In the genomic region with DNA sequence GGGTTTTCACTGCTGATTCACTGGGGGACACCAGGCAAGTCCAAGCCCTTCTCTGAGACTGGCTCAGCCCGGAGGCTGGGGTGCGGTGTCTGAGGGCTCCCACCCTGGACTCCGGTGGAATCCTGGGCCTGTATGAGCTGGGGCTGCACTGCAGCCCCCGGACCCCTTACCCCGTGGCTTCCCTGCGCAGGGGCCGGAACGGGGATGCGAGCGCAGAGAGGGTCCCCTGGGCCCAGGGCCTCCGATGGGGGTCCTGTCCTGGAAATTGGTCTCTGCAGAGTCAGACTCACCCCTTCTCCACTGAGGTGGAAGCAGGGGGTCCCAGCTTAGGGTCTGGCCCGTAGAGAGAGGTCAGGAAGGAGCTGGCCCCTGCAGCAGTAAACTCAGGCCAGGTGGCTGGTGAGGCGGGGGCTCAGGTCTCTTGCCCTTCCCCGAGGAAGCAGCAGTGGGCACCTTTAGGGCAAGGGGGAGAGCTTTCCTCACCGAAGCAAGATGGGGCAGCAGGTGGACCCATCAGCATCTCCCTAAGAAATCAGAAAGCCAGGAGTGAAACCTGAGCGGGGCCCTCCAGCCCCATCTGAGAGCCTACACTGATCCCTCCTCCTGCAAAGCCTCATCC, we compare ENCODE assay signal across 8 cellular contexts. TPM values are rescaled to one million over a fixed set of nuclear protein-coding genes. Genes with fewer than 3 reads are reported as not detected.
DNase-seq lines count a peak whose midpoint lies in the region; ATAC-seq, FAIRE-seq and TF ChIP-seq lines count a peak whose summit lies in the region.

No MANE protein-coding gene starts in this region.

- no peak for ATAC-seq in stimulated activated naive CD8-positive, alpha-beta T cell treated with anti-CD3 and anti-CD28 coated beads, Interleukin-15, Interleukin-2, amounts not matched to agents 100 U/mL and 50 U/mL, for 24 hours
- ATAC-seq in GM21360 (IDR thresholded peaks at IDR 0.05; ENCODE audit: unreplicated experiment) (no peak), GM21447 (IDR thresholded peaks at IDR 0.05; ENCODE audit: unreplicated experiment) (no peak)

- DNase-seq in stimulated activated naive CD8-positive, alpha-beta T cell treated with anti-CD3 and anti-CD28 coated beads, Interleukin-15, Interleukin-2, amounts not matched to agents 100 U/mL and 50 U/mL, for 24 hours: no peak
- no peak for DNase-seq in MCF 10A (ENCODE audit: unreplicated experiment)
- no peak for DNase-seq in vagina (ENCODE audit: extremely low spot score in 2 of 2)
- DNase-seq in D721Med (ENCODE audit: insufficient read length, low spot score): no peak

- H3K27me3 Mint-ChIP-seq in stimulated activated naive CD8-positive, alpha-beta T cell treated with anti-CD3 and anti-CD28 coated beads, Interleukin-15, Interleukin-2, amounts not matched to agents 100 ng/mL and 50 ng/mL, for 24 hours: no peaks in the 10 kb centered on the region
- H3K27me3 Mint-ChIP-seq in MCF 10A (ENCODE audit: insufficient read depth, unreplicated experiment): no peaks in the 10 kb centered on the region

- POLR2A ChIA-PET in MCF 10A (lab: Yijun Ruan, JAX): interaction anchor here (0.6 to 2.0 kb wide), 8 partner anchors 27 to 1158 kb away, joined by 3 to 16 read pairs (median 5); no protein-coding TSS in a partner anchor

- H3K27ac Mint-ChIP-seq in stimulated activated naive CD8-positive, alpha-beta T cell treated with anti-CD3 and anti-CD28 coated beads, Interleukin-15, Interleukin-2, amounts not matched to agents 100 ng/mL and 50 ng/mL, for 24 hours: no peak overlapping the region
- no peak overlapping the region for H3K27ac Mint-ChIP-seq in MCF 10A (ENCODE audit: low read depth, unreplicated experiment)

- no peaks in the 10 kb centered on the region for H3K36me3 Mint-ChIP-seq in stimulated activated naive CD8-positive, alpha-beta T cell treated with anti-CD3 and anti-CD28 coated beads, Interleukin-15, Interleukin-2, amounts not matched to agents 100 ng/mL and 50 ng/mL, for 24 hours (ENCODE audit: low read depth)
- no peaks in the 10 kb centered on the region for H3K36me3 Mint-ChIP-seq in MCF 10A (ENCODE audit: insufficient read depth, unreplicated experiment)

- FAIRE-seq in D721Med (lab: Jason Lieb, UNC): no peak

- H3K9ac ChIP-seq in mucosa of rectum (ENCODE audit: low read depth in 1 of 2, low read length in 2 of 2): peak overlapping the region; percentile 53 to 88

- no peak for TF ChIP-seq POLR2A in vagina (IDR thresholded peaks at IDR 0.05)

- peak overlapping the region; percentile 78 to 84 for H3K4me3 ChIP-seq in mucosa of rectum (ENCODE audit: low read length in 2 of 2)
- H3K4me3 ChIP-seq in vagina: peak overlapping the region; percentile 60 to 81

- no peaks in the 10 kb centered on the region for H3K36me3 ChIP-seq in mucosa of rectum (ENCODE audit: control insufficient read depth in 2 of 2, insufficient read depth in 2 of 2, low read length in 2 of 2)
- H3K36me3 ChIP-seq in vagina: no peaks in the 10 kb centered on the region

- CTCF ChIA-PET in MCF 10A (lab: Yijun Ruan, JAX): interaction anchor here (0.7 to 3.9 kb wide), 42 partner anchors 11 to 664 kb away, joined by 3 to 136 read pairs (median 4); partner anchors contain the start of gene BRD3OS

- peak overlapping the region; percentile 53 for H3K4me3 Mint-ChIP-seq in stimulated activated naive CD8-positive, alpha-beta T cell treated with anti-CD3 and anti-CD28 coated beads, Interleukin-15, Interleukin-2, amounts not matched to agents 100 ng/mL and 50 ng/mL, for 24 hours
- peak overlapping the region; percentile 85 for H3K4me3 Mint-ChIP-seq in MCF 10A (ENCODE audit: unreplicated experiment)

- H3K27ac ChIP-seq in mucosa of rectum (ENCODE audit: low read depth in 2 of 2, low read length in 2 of 2) (peak overlapping the region in 1 of 2 donors; percentile 93), vagina (peak overlapping the region; percentile 88)

- no peaks in the 10 kb centered on the region for H3K9me3 Mint-ChIP-seq in stimulated activated naive CD8-positive, alpha-beta T cell treated with anti-CD3 and anti-CD28 coated beads, Interleukin-15, Interleukin-2, amounts not matched to agents 100 ng/mL and 50 ng/mL, for 24 hours
- no peaks in the 10 kb centered on the region for H3K9me3 Mint-ChIP-seq in MCF 10A (ENCODE audit: unreplicated experiment)

- no TSS peak for BruUV-seq in MCF 10A (replicated peaks; lab: Mats Ljungman, UMichigan)

- TF ChIP-seq CTCF in MCF 10A (IDR thresholded peaks at IDR 0.05; ENCODE audit: unreplicated experiment): no peak
- no peak for TF ChIP-seq CTCF in vagina (IDR thresholded peaks at IDR 0.05)
- no peak for TF ChIP-seq CTCF in D721Med (IDR thresholded peaks at IDR 0.05; ENCODE audit: insufficient read depth, missing control alignments)

- H3K9me3 ChIP-seq in mucosa of rectum (ENCODE audit: control insufficient read depth in 2 of 2, low read length in 2 of 2) (no peaks in the 10 kb centered on the region), vagina (no peaks in the 10 kb centered on the region)

- peaks cover 24 to 31% of the 10 kb centered on the region in 2 donors for H3K4me1 ChIP-seq in mucosa of rectum (ENCODE audit: control insufficient read depth in 2 of 2, insufficient read depth in 2 of 2, low read length in 2 of 2)
- H3K4me1 ChIP-seq in vagina: peaks cover 25% of the 10 kb centered on the region

- H3K27me3 ChIP-seq in mucosa of rectum (ENCODE audit: control insufficient read depth in 2 of 2, insufficient read depth in 2 of 2, low read length in 2 of 2): peaks cover 0 to 3% of the 10 kb centered on the region in 2 donors
- no peaks in the 10 kb centered on the region for H3K27me3 ChIP-seq in vagina

- H3K4me1 Mint-ChIP-seq in stimulated activated naive CD8-positive, alpha-beta T cell treated with anti-CD3 and anti-CD28 coated beads, Interleukin-15, Interleukin-2, amounts not matched to agents 100 ng/mL and 50 ng/mL, for 24 hours (ENCODE audit: low read depth): peaks cover 7% of the 10 kb centered on the region
- no peaks in the 10 kb centered on the region for H3K4me1 Mint-ChIP-seq in MCF 10A (ENCODE audit: insufficient read depth, unreplicated experiment)

- intact Hi-C loops in MCF 10A (cut with micrococcal nuclease) (loop anchor here (1.0 kb wide), 4 partner anchors 49 to 211 kb away; no protein-coding TSS in a partner anchor), vagina (cut with DNase I) (loop anchor here (2.0 kb wide), 1 partner anchor 201 kb away; no protein-coding TSS in a partner anchor)

RNA-seq across cellular contexts. Expression of gene VAV2, which starts 1.6 kb away (rescaled TPM):
- total RNA-seq in MCF 10A (2022) (29.9 and 31.0 TPM in 2 replicates), vagina (8.3 TPM)

RNA-seq across cellular contexts. Expression of gene BRD3OS, which starts 31.5 kb away (rescaled TPM):
- total RNA-seq in MCF 10A (2022) (13.3 and 15.2 TPM in 2 replicates), vagina (13.0 TPM)
